8 cellular contexts compared by ENCODE assay signal in genomic region chr19:10416083-10416379, GRCh38. TPM values are rescaled to one million over a fixed set of nuclear protein-coding genes. Genes with fewer than 3 reads are reported as not detected.
A peak's percentile ranks its signal among the peaks of the same experiment; 100 is the strongest.
DNase-seq lines count a peak whose midpoint lies in the region; ATAC-seq and TF ChIP-seq lines count a peak whose summit lies in the region.

No MANE protein-coding gene starts in this region.

- H3K18ac ChIP-seq in mesenchymal stem cell (ENCODE audit: low read depth in 1 of 2, low read length in 2 of 2), result peak overlapping the region; percentile 46 to 72

- TF ChIP-seq CTCF in 22Rv1 (IDR thresholded peaks at IDR 0.05), result no peak
- no peak for TF ChIP-seq CTCF in HEK293 (tag by site-specific recombination; IDR thresholded peaks at IDR 0.05)
- TF ChIP-seq CTCF in brain (conservative IDR thresholded peaks at IDR 0.05), result no peak

- peak overlapping the region in 1 of 2 experiments; percentile 46 for H3K14ac ChIP-seq in mesenchymal stem cell (ENCODE audit: low read length in 2 of 2)

- H2AK5ac ChIP-seq in mesenchymal stem cell (ENCODE audit: low read length, severe bottlenecking), result no peak overlapping the region

- H3K27ac ChIP-seq in 22Rv1, result peak overlapping the region; percentile 89
- H3K27ac ChIP-seq in HEK293 (ENCODE audit: extremely low read depth, low read depth, low read length), result peak overlapping the region; percentile 44; the same call in 1 of the 2 replicates
- no peak overlapping the region for H3K27ac ChIP-seq in mesenchymal stem cell (ENCODE audit: low read length, poor library complexity, severe bottlenecking)

- H3K4me2 ChIP-seq in mesenchymal stem cell (ENCODE audit: low read length, poor library complexity, severe bottlenecking), result peak overlapping the region; percentile 91

- H3K36me3 ChIP-seq in HEK293 (ENCODE audit: control insufficient read depth in 2 of 2, insufficient read depth in 1 of 2, low read length in 2 of 2) (no peaks in the 10 kb centered on the region), mesenchymal stem cell (ENCODE audit: control insufficient read depth in 1 of 2, insufficient read depth in 2 of 2, low read depth in 1 of 2, low read length in 2 of 2) (no peaks in the 10 kb centered on the region)

- H2BK12ac ChIP-seq in mesenchymal stem cell (ENCODE audit: low read length in 2 of 2), result peak overlapping the region in 1 of 2 experiments; percentile 67

- 6% methylated on average over 9 of the region's 9 CpGs for WGBS in mesenchymal stem cell

- no peak for ATAC-seq in GM21367 (IDR thresholded peaks at IDR 0.05; ENCODE audit: unreplicated experiment)

- no peak overlapping the region for H2BK120ac ChIP-seq in mesenchymal stem cell (ENCODE audit: low read depth, low read length)

- peak overlapping the region; percentile 70 for H4K8ac ChIP-seq in mesenchymal stem cell (ENCODE audit: low read length)

- H3K27me3 Mint-ChIP-seq in brain, result peaks cover 78% of the 10 kb centered on the region

- H3K9me3 ChIP-seq in HEK293 (ENCODE audit: control insufficient read depth, insufficient read depth, low read depth, low read length), result no peaks in the 10 kb centered on the region
- H3K9me3 ChIP-seq in mesenchymal stem cell (ENCODE audit: control insufficient read depth, low read length), result peaks cover 3% of the 10 kb centered on the region

- CTCF ChIA-PET in HEK293 (lab: Yijun Ruan, JAX), result interaction anchor here (0.6 to 9.1 kb wide), 31 partner anchors 11 to 919 kb away, joined by 3 to 193 read pairs (median 4); partner anchors contain the start of genes CDC37, CDKN2D and ICAM5

- peak overlapping the region; percentile 92 for H3K9ac ChIP-seq in mesenchymal stem cell (ENCODE audit: low read length)

- H3K4me3 ChIP-seq in HEK293 (ENCODE audit: low read depth, low read length), result peak overlapping the region; percentile 51
- H3K4me3 ChIP-seq in mesenchymal stem cell (ENCODE audit: insufficient read depth in 1 of 2, low read depth in 1 of 2, low read length in 2 of 2), result peak overlapping the region; percentile 53 to 82

- no peak overlapping the region for H2BK5ac ChIP-seq in mesenchymal stem cell (ENCODE audit: low read depth, low read length, poor library complexity, severe bottlenecking)

- H3K4me3 Mint-ChIP-seq in brain, result peak overlapping the region; percentile 76 to 83 (median 82)

- no peak overlapping the region for H2BK15ac ChIP-seq in mesenchymal stem cell (ENCODE audit: low read depth, poor library complexity, severe bottlenecking)

- H3K9me3 Mint-ChIP-seq in brain, result peaks cover 0 to 3% (median 3%) of the 10 kb centered on the region in 5 experiments

- H3K27me3 ChIP-seq in mesenchymal stem cell (ENCODE audit: control insufficient read depth in 1 of 2, insufficient read depth in 1 of 2, low read length in 2 of 2), result peaks cover 41 to 43% of the 10 kb centered on the region in 2 experiments

- peaks cover 8% of the 10 kb centered on the region; the same call in 1 of the 2 replicates for H3K4me1 ChIP-seq in HEK293 (ENCODE audit: control insufficient read depth, insufficient read depth, low read length)
- H3K4me1 ChIP-seq in mesenchymal stem cell (ENCODE audit: control insufficient read depth, insufficient read depth, low read depth, low read length), result peaks cover 38% of the 10 kb centered on the region

- H4K91ac ChIP-seq in mesenchymal stem cell (ENCODE audit: low read length), result no peak overlapping the region

- DNase-seq in mesenchymal stem cell (no peak), NCI-H526 treated with DMSO at 0.1 percent for 48 hours (lab: John Stamatoyannopoulos, UW) (no peak), dedifferentiated amniotic fluid mesenchymal stem cell (ENCODE audit: extremely low spot score) (no peak)
- DNase-seq in stimulated activated naive CD4-positive, alpha-beta T cell (lab: John Stamatoyannopoulos, UW), result no peak

- no peak overlapping the region for H3K4ac ChIP-seq in mesenchymal stem cell (ENCODE audit: low read depth in 1 of 2, low read length in 2 of 2)

- no peaks in the 10 kb centered on the region for H3K79me1 ChIP-seq in mesenchymal stem cell (replicated peaks; ENCODE audit: low read length, poor library complexity, severe bottlenecking)

- H2AFZ ChIP-seq in mesenchymal stem cell (ENCODE audit: low read depth, low read length), result peak overlapping the region; percentile 94

- H3K27ac Mint-ChIP-seq in brain, result peak overlapping the region in 2 of 5 experiments; percentile 36 to 45

- no peaks in the 10 kb centered on the region for H3K36me3 Mint-ChIP-seq in brain

- POLR2A ChIA-PET in HEK293 (lab: Yijun Ruan, JAX), result interaction anchor here (0.7 to 1.6 kb wide), 3 partner anchors 10 to 36 kb away, joined by 3 to 5 read pairs (median 3); partner anchors contain the start of genes CDC37 and TYK2

- peaks cover 31% of the 10 kb centered on the region for H3K4me1 Mint-ChIP-seq in brain

- no peak overlapping the region for H3K23ac ChIP-seq in mesenchymal stem cell (ENCODE audit: low read length in 2 of 2)

TF ChIP-seq in HEK293, 187 proteins besides CTCF, POLR2A, EP300 and RAD21:
- TF ChIP-seq HOXA7 (CRISPR knock-in tag; IDR thresholded peaks at IDR 0.05; ENCODE audit: borderline replicate concordance) (no peak), ZNF768 (tag by site-specific recombination; IDR thresholded peaks at IDR 0.05) (0 out of 2 replicates have a peak, but pooled peaks have one; percentile 17), ZNF558 (tag by site-specific recombination; IDR thresholded peaks at IDR 0.05) (no peak), PRDM4 (tag by site-specific recombination; IDR thresholded peaks at IDR 0.05) (peak; percentile 94), ZFP41 (tag by site-specific recombination; IDR thresholded peaks at IDR 0.05; ENCODE audit: borderline replicate concordance) (no peak)

RNA-seq across cellular contexts. Expression of gene PDE4A, which starts 4.3 kb away (rescaled TPM):
- 7.4 TPM for polyA plus RNA-seq in brain (ENCODE audit: insufficient read depth, low read depth, low replicate concordance)
- 10.4 TPM for polyA plus RNA-seq in mesenchymal stem cell (2013, experiment 1 of 2)
- 10.3 TPM for polyA plus RNA-seq in mesenchymal stem cell (2013, experiment 2 of 2)

RNA-seq across cellular contexts. Expression of gene CDC37, which starts 12.7 kb away (rescaled TPM):
- 141 TPM for polyA plus RNA-seq in brain (ENCODE audit: insufficient read depth, low read depth, low replicate concordance)
- polyA plus RNA-seq in mesenchymal stem cell (2013, experiment 1 of 2), result 163 TPM
- polyA plus RNA-seq in mesenchymal stem cell (2013, experiment 2 of 2), result 156 TPM

RNA-seq across cellular contexts. Expression of gene TYK2, which starts 35.7 kb away (rescaled TPM):
- 60.3 TPM for polyA plus RNA-seq in brain (ENCODE audit: insufficient read depth, low read depth, low replicate concordance)
- 66.7 TPM for polyA plus RNA-seq in mesenchymal stem cell (2013, experiment 1 of 2)
- 65.7 TPM for polyA plus RNA-seq in mesenchymal stem cell (2013, experiment 2 of 2)
